1 cellular context compared by ENCODE assay signal in genomic region chr7:22802426-22802825, GRCh38.
A peak's percentile ranks its signal among the peaks of the same experiment; 100 is the strongest.
TF ChIP-seq lines count a peak whose summit lies in the region.

No MANE protein-coding gene starts in this region.

TF ChIP-seq in WTC11, 78 proteins besides CTCF, POLR2A, EP300 and RAD21 (continued from another document):
- TF ChIP-seq, protein P1, sequence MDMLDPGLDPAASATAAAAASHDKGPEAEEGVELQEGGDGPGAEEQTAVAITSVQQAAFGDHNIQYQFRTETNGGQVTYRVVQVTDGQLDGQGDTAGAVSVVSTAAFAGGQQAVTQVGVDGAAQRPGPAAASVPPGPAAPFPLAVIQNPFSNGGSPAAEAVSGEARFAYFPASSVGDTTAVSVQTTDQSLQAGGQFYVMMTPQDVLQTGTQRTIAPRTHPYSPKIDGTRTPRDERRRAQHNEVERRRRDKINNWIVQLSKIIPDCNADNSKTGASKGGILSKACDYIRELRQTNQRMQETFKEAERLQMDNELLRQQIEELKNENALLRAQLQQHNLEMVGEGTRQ (CRISPR knock-in tag; IDR thresholded peaks at IDR 0.05): peak; percentile 23; the same call in 1 of the 2 replicates
- TF ChIP-seq IRF2 (CRISPR knock-in tag; IDR thresholded peaks at IDR 0.05; ENCODE audit: borderline replicate concordance, low read depth) (no peak), ZNF219 (CRISPR knock-in tag; IDR thresholded peaks at IDR 0.05; ENCODE audit: borderline replicate concordance) (0 out of 2 replicates have a peak, but pooled peaks have one; percentile 18), EMX1 (CRISPR knock-in tag; IDR thresholded peaks at IDR 0.05) (no peak), TP53 (CRISPR knock-in tag; IDR thresholded peaks at IDR 0.05) (0 out of 2 replicates have a peak, but pooled peaks have one; percentile 65), ZNF232 (CRISPR knock-in tag; IDR thresholded peaks at IDR 0.05) (0 out of 2 replicates have a peak, but pooled peaks have one; percentile 5)
